ENCODE assay signal across 17 cellular contexts in the genomic region with DNA sequence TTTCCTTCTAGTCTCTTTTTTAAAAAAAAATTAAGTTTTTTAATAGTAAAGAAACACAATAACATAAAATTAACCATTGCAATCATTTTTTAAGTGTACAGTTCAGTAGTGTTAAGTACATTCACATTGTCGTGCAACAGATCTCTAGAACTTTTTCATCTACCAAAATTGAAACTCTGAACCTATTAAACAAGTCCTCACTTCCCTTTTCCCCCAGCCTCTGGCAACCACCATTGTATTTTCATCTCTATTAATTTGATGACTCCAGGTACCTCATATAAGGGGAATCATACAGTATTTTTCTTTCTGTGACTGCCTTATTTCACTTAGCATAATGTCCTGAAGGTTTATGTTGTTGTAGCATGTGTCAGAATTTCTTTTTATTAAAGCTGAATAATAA. TPM values are rescaled to one million over a fixed set of nuclear protein-coding genes. Genes with fewer than 3 reads are reported as not detected.
DNase-seq lines count a peak whose midpoint lies in the region; ATAC-seq lines count a peak whose summit lies in the region.
"Had no signal": no experiment of that assay in that cellular context is flagged by ENCODE, and none has a peak within 500 bp of the region (broad histone marks: within the 10 kb centered on the region; RNA-seq: fewer than 3 reads in every experiment).

No MANE protein-coding gene starts in this region.

- no peaks in the 10 kb centered on the region for H3K27me3 ChIP-seq in aorta (ENCODE audit: control insufficient read depth in 1 of 2, insufficient read depth in 2 of 2, low read length in 1 of 2)
- H3K27me3 ChIP-seq: neutrophil, tibial artery had no signal

- H3K9me3 ChIP-seq in aorta (ENCODE audit: control insufficient read depth, low read length), result no peaks in the 10 kb centered on the region
- H3K9me3 ChIP-seq: neutrophil, tibial artery had no signal

- H3K36me3 ChIP-seq in aorta (ENCODE audit: control insufficient read depth in 1 of 2, insufficient read depth in 2 of 2, low read length in 1 of 2), result no peaks in the 10 kb centered on the region
- H3K36me3 ChIP-seq: neutrophil, tibial artery had no signal

- 86 to 98% methylated on average over 1 of the region's 1 CpG for WGBS in aorta, 2 donors

- H3K4me1 ChIP-seq in aorta (ENCODE audit: control insufficient read depth in 1 of 2, insufficient read depth in 2 of 2, low read length in 2 of 2), result no peaks in the 10 kb centered on the region
- H3K4me1 ChIP-seq: tibial artery had no signal

- H3K4me3 ChIP-seq in aorta (ENCODE audit: low read length in 2 of 2), result no peak overlapping the region
- H3K4me3 ChIP-seq: smooth muscle cell, tibial artery had no signal

- DNase-seq in SIG-M5 treated with dmso at 0.1 percent for 504 hours (lab: John Stamatoyannopoulos, UW; ENCODE audit: unreplicated experiment) (peak; percentile 22), SIG-M5 (lab: John Stamatoyannopoulos, UW) (no peak), NCI-H1048 (lab: John Stamatoyannopoulos, UW) (no peak), aorta (no peak), HCEC 1CT (no peak)
- DNase-seq: activated CD4-positive, alpha-beta T cell treated with anti-CD3 and anti-CD28 coated beads for 1 hour; activated T-cell treated with anti-CD3 and anti-CD28 coated beads, Interleukin-2, amount 50 U/mL, for 72 hours; COR-L47; dermis blood vessel endothelial cell; NCI-H2029 treated with DMSO at 0.1 percent for 48 hours; SW 1271; tibial artery had no signal

- no peak overlapping the region for H3K27ac ChIP-seq in aorta (ENCODE audit: low read depth in 1 of 2, low read length in 2 of 2)
- H3K27ac ChIP-seq: neutrophil, tibial artery had no signal

- ATAC-seq in GM21825 (IDR thresholded peaks at IDR 0.05; ENCODE audit: unreplicated experiment) (peak; percentile 41), HG03469 (IDR thresholded peaks at IDR 0.05; ENCODE audit: unreplicated experiment) (peak; percentile 35), aorta (ENCODE audit: low FRiP score) (no peak), HG03439 (IDR thresholded peaks at IDR 0.05; ENCODE audit: unreplicated experiment) (no peak)
- ATAC-seq: activated T-cell treated with anti-CD3 and anti-CD28 coated beads, Interleukin-2, amount 50 U/mL, for 72 hours had no signal

- intact Hi-C loops in aorta (cut with DNase I), result no loop called here

RNA-seq across cellular contexts. Expression of a gene that starts 31.8 kb away (rescaled TPM):
- 10 to 100 TPM; 26.2 to 35.3 TPM for total RNA-seq in aorta
- polyA plus RNA-seq in aorta, result 10 to 100 TPM; 30.3 to 36.4 TPM

Comparison
In these comparisons a context has a peak if more than half of its experiments do, and no peak if none do; other contexts are left out.
1. ATAC-seq: peak in GM21825 (single experiment) and HG03469 (single experiment); none in aorta (single experiment) and HG03439 (single experiment).